In genomic region chr12:2832550-2833127, GRCh38 we compare ENCODE assay signal across 27 cellular contexts. TPM values are rescaled to one million over a fixed set of nuclear protein-coding genes. Genes with fewer than 3 reads are reported as not detected.
DNase-seq lines count a peak whose midpoint lies in the region; ATAC-seq and TF ChIP-seq lines count a peak whose summit lies in the region.
"Had no signal": no experiment of that assay in that cellular context is flagged by ENCODE, and none has a peak within 500 bp of the region (broad histone marks: within the 10 kb centered on the region; RNA-seq: fewer than 3 reads in every experiment).

No MANE protein-coding gene starts in this region.

- H3K4me3 ChIP-seq in right atrium auricular region, result no peak overlapping the region
- H3K4me3 ChIP-seq in naive thymus-derived CD4-positive, alpha-beta T cell (ENCODE audit: low read length), result no peak overlapping the region
- H3K4me3 ChIP-seq: ovary, upper lobe of left lung had no signal

- no peaks in the 10 kb centered on the region for H3K27me3 Mint-ChIP-seq in naive thymus-derived CD4-positive, alpha-beta T cell
- no peaks in the 10 kb centered on the region for H3K27me3 Mint-ChIP-seq in mesothelial cell of epicardium (ENCODE audit: low read depth)
- H3K27me3 Mint-ChIP-seq: activated B cell treated with CpG ODN at 0.5 μM for 24 hours had no signal

- DNase-seq in left ventricle myocardium superior (no peak), right atrium auricular region (ENCODE audit: low spot score) (no peak), NCI-H2171 (lab: John Stamatoyannopoulos, UW) (peak; percentile 67), mesothelial cell of epicardium (ENCODE audit: low spot score in 2 of 2, unreplicated experiment in 2 of 2) (no peak)
- no peak for DNase-seq in naive thymus-derived CD4-positive, alpha-beta T cell
- no peak for DNase-seq in activated effector memory CD4-positive, alpha-beta T cell treated with anti-CD3 and anti-CD28 coated beads, Interleukin-2, amount 50 U/mL, for 16 hours
- DNase-seq: activated B cell treated with CpG ODN at 0.5 μM for 24 hours; activated CD4-positive, alpha-beta T cell treated with anti-CD3 and anti-CD28 coated beads, Interleukin-2, amount 50 U/mL, for 4 hours; activated CD8-positive, alpha-beta memory T cell treated with anti-CD3 and anti-CD28 coated beads, Interleukin-2, amount 50 U/mL, for 48 hours; activated gamma-delta T cell; brain microvascular endothelial cell; effector memory CD4-positive, alpha-beta T cell; Kasumi-1; NCI-H1694; NCI-H2227 treated with DMSO at 0.1 percent for 48 hours; NCI-H748 treated with DMSO at 0.1 percent for 48 hours; ovary; small intestine; upper lobe of left lung had no signal

- POLR2A ChIA-PET in naive thymus-derived CD4-positive, alpha-beta T cell (lab: Charles Lee), result interaction anchor here (0.5 kb wide), 1 partner anchor 13 kb away, joined by 3 read pairs; no protein-coding TSS in a partner anchor

- peak; percentile 17 for ATAC-seq in left ventricle myocardium superior
- ATAC-seq in naive thymus-derived CD4-positive, alpha-beta T cell, result no peak
- no peak for ATAC-seq in HG03045 (IDR thresholded peaks at IDR 0.05; ENCODE audit: unreplicated experiment)

- CTCF ChIA-PET in naive thymus-derived CD4-positive, alpha-beta T cell (lab: Charles Lee), result no interaction called here

- H3K4me1 ChIP-seq in right atrium auricular region, result peaks cover 0 to 23% of the 10 kb centered on the region in 2 donors
- H3K4me1 ChIP-seq in naive thymus-derived CD4-positive, alpha-beta T cell (ENCODE audit: control insufficient read depth in 2 of 2, insufficient read depth in 2 of 2, low read length in 2 of 2), result no peaks in the 10 kb centered on the region

- H3K4me3 Mint-ChIP-seq in naive thymus-derived CD4-positive, alpha-beta T cell, result no peak overlapping the region
- H3K4me3 Mint-ChIP-seq in mesothelial cell of epicardium, result no peak overlapping the region
- H3K4me3 Mint-ChIP-seq: activated B cell treated with CpG ODN at 0.5 μM for 24 hours had no signal

- no peak for TF ChIP-seq CTCF in right atrium auricular region (IDR thresholded peaks at IDR 0.05)
- TF ChIP-seq CTCF in mesothelial cell of epicardium (IDR thresholded peaks at IDR 0.05; ENCODE audit: unreplicated experiment), result no peak

- peaks cover 20% of the 10 kb centered on the region for H3K36me3 ChIP-seq in right atrium auricular region
- H3K36me3 ChIP-seq in naive thymus-derived CD4-positive, alpha-beta T cell (ENCODE audit: control insufficient read depth in 2 of 3, insufficient read depth in 3 of 3, low read length in 3 of 3), result peaks cover 0 to 17% (median 7%) of the 10 kb centered on the region in 3 experiments
- H3K36me3 ChIP-seq: ovary had no signal

- peaks cover 0 to 19% (median 12%) of the 10 kb centered on the region in 7 donors for H3K4me1 Mint-ChIP-seq in naive thymus-derived CD4-positive, alpha-beta T cell
- peaks cover 16% of the 10 kb centered on the region for H3K4me1 Mint-ChIP-seq in mesothelial cell of epicardium

- intact Hi-C loops in left ventricle myocardium superior (cut with micrococcal nuclease), result no loop called here
- intact Hi-C loops in naive thymus-derived CD4-positive, alpha-beta T cell (cut with micrococcal nuclease), result no loop called here

- no peaks in the 10 kb centered on the region for H3K27me3 ChIP-seq in right atrium auricular region
- H3K27me3 ChIP-seq in naive thymus-derived CD4-positive, alpha-beta T cell (ENCODE audit: control insufficient read depth in 2 of 2, insufficient read depth in 2 of 2, low read length in 2 of 2), result no peaks in the 10 kb centered on the region
- H3K27me3 ChIP-seq: brain microvascular endothelial cell, ovary, upper lobe of left lung had no signal

- no peak overlapping the region for H3K27ac ChIP-seq in right atrium auricular region
- H3K27ac ChIP-seq in naive thymus-derived CD4-positive, alpha-beta T cell (ENCODE audit: low read depth, low read length), result no peak overlapping the region
- H3K27ac ChIP-seq: brain microvascular endothelial cell, ovary, upper lobe of left lung had no signal

- H3K9me3 ChIP-seq in right atrium auricular region, result no peaks in the 10 kb centered on the region
- no peaks in the 10 kb centered on the region for H3K9me3 ChIP-seq in naive thymus-derived CD4-positive, alpha-beta T cell (ENCODE audit: control insufficient read depth in 2 of 3, low read length in 3 of 3)
- H3K9me3 ChIP-seq: ovary, upper lobe of left lung had no signal

- H3K9me3 Mint-ChIP-seq in naive thymus-derived CD4-positive, alpha-beta T cell, result no peaks in the 10 kb centered on the region
- H3K9me3 Mint-ChIP-seq in mesothelial cell of epicardium, result no peaks in the 10 kb centered on the region
- H3K9me3 Mint-ChIP-seq: activated B cell treated with CpG ODN at 0.5 μM for 24 hours had no signal

- H3K27ac Mint-ChIP-seq in naive thymus-derived CD4-positive, alpha-beta T cell, result peak overlapping the region in 5 of 9 donors; percentile 1 to 85 (median 60)
- H3K27ac Mint-ChIP-seq in mesothelial cell of epicardium, result no peak overlapping the region
- H3K27ac Mint-ChIP-seq: activated B cell treated with CpG ODN at 0.5 μM for 24 hours had no signal

- H3K36me3 Mint-ChIP-seq in naive thymus-derived CD4-positive, alpha-beta T cell, result peaks cover 2 to 24% (median 10%) of the 10 kb centered on the region in 5 donors
- peaks cover 19% of the 10 kb centered on the region for H3K36me3 Mint-ChIP-seq in mesothelial cell of epicardium

RNA-seq across cellular contexts. Expression of gene NRIP2, which starts 2.2 kb away (rescaled TPM):
- 1.1 TPM for total RNA-seq in left ventricle myocardium superior
- total RNA-seq in right atrium auricular region, result 1 to 10 TPM in 1 of 2 donors, under 1 TPM in 1; 0.59 to 3.0 TPM
- total RNA-seq in naive thymus-derived CD4-positive, alpha-beta T cell, result not detected
- 1 to 10 TPM; 1.6 to 2.0 TPM for polyA plus RNA-seq in naive thymus-derived CD4-positive, alpha-beta T cell
- 0.14 TPM in 1 of 3 replicates, not detected in the others for total RNA-seq in mesothelial cell of epicardium
- total RNA-seq: activated B cell treated with CpG ODN at 0.5 μM for 24 hours, epithelial cell of proximal tubule, renal cortical epithelial cell had no signal
- polyA plus RNA-seq: keratinocyte, neural cell had no signal

RNA-seq across cellular contexts. Expression of gene ITFG2, which starts 20.2 kb away (rescaled TPM):
- 14.7 TPM for total RNA-seq in left ventricle myocardium superior
- 10 to 100 TPM; 12.7 to 13.7 TPM for total RNA-seq in right atrium auricular region
- total RNA-seq in naive thymus-derived CD4-positive, alpha-beta T cell, result 100 to 1,000 TPM in 2 of 5 experiments, 10 to 100 TPM in 3; 50.4 to 156 (median 95.6) TPM
- 10 to 100 TPM; 52.3 to 76.1 TPM for polyA plus RNA-seq in naive thymus-derived CD4-positive, alpha-beta T cell
- 57.4 to 60.0 TPM (median 59.3 TPM) in 3 replicates for total RNA-seq in mesothelial cell of epicardium

RNA-seq across cellular contexts. Expression of gene TEX52, which starts 24.2 kb away (rescaled TPM):
- total RNA-seq in left ventricle myocardium superior (not detected), right atrium auricular region (not detected), mesothelial cell of epicardium (not detected in 3 replicates)
- not detected for total RNA-seq in naive thymus-derived CD4-positive, alpha-beta T cell
- not detected for polyA plus RNA-seq in naive thymus-derived CD4-positive, alpha-beta T cell
- total RNA-seq: activated B cell treated with CpG ODN at 0.5 μM for 24 hours, epithelial cell of proximal tubule, fibroblast of villous mesenchyme, H4, lower leg skin, ovary, renal cortical epithelial cell, upper lobe of left lung had no signal
- polyA plus RNA-seq: keratinocyte, neural cell, ovary had no signal

RNA-seq across cellular contexts. Expression of gene FKBP4, which starts 37.9 kb away (rescaled TPM):
- total RNA-seq in left ventricle myocardium superior, result 59.0 TPM
- 10 to 100 TPM; 25.6 to 29.2 TPM for total RNA-seq in right atrium auricular region
- total RNA-seq in naive thymus-derived CD4-positive, alpha-beta T cell, result 10 to 100 TPM; 47.4 to 95.4 (median 54.6) TPM
- polyA plus RNA-seq in naive thymus-derived CD4-positive, alpha-beta T cell, result 10 to 100 TPM; 27.3 to 39.6 TPM
- 84.7 to 98.4 TPM (median 93.3 TPM) in 3 replicates for total RNA-seq in mesothelial cell of epicardium

RNA-seq across cellular contexts. Expression of gene FOXM1, which starts 44.3 kb away (rescaled TPM):
- total RNA-seq in left ventricle myocardium superior (0.79 TPM), right atrium auricular region (1 to 10 TPM in 1 of 2 donors, under 1 TPM in 1; 0.16 to 4.1 TPM), mesothelial cell of epicardium (22.6 to 25.4 TPM (median 24.9 TPM) in 3 replicates)
- 10 to 100 TPM in 1 of 5 experiments, 1 to 10 TPM in 1, under 1 TPM in 2, not detected in 1; 0.35 to 77.2 (median 0.82) TPM for total RNA-seq in naive thymus-derived CD4-positive, alpha-beta T cell
- not detected for polyA plus RNA-seq in naive thymus-derived CD4-positive, alpha-beta T cell
